In genomic region chr13:113875829-113876228, GRCh38 we compare ENCODE assay signal across 1 cellular context.
TF ChIP-seq lines count a peak whose summit lies in the region.

No MANE protein-coding gene starts in this region.

TF ChIP-seq in HepG2, 621 proteins besides CTCF, POLR2A, EP300 and RAD21:
- TF ChIP-seq, protein P1, sequence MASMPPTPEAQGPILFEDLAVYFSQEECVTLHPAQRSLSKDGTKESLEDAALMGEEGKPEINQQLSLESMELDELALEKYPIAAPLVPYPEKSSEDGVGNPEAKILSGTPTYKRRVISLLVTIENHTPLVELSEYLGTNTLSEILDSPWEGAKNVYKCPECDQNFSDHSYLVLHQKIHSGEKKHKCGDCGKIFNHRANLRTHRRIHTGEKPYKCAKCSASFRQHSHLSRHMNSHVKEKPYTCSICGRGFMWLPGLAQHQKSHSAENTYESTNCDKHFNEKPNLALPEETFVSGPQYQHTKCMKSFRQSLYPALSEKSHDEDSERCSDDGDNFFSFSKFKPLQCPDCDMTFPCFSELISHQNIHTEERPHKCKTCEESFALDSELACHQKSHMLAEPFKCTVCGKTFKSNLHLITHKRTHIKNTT (CRISPR knock-in tag; IDR thresholded peaks at IDR 0.05): no peak
- TF ChIP-seq PRDM15 (CRISPR knock-in tag; IDR thresholded peaks at IDR 0.05): no peak
- TF ChIP-seq ZNF276 (CRISPR knock-in tag; IDR thresholded peaks at IDR 0.05; ENCODE audit: low read depth): no peak
- no peak for TF ChIP-seq ELF1 (CRISPR knock-in tag; IDR thresholded peaks at IDR 0.05)
- TF ChIP-seq, protein P2, sequence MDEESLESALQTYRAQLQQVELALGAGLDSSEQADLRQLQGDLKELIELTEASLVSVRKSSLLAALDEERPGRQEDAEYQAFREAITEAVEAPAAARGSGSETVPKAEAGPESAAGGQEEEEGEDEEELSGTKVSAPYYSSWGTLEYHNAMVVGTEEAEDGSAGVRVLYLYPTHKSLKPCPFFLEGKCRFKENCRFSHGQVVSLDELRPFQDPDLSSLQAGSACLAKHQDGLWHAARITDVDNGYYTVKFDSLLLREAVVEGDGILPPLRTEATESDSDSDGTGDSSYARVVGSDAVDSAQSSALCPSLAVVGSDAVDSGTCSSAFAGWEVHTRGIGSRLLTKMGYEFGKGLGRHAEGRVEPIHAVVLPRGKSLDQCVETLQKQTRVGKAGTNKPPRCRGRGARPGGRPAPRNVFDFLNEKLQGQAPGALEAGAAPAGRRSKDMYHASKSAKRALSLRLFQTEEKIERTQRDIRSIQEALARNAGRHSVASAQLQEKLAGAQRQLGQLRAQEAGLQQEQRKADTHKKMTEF (CRISPR knock-in tag; IDR thresholded peaks at IDR 0.05): no peak
- no peak for TF ChIP-seq ZMYM4 (CRISPR knock-in tag; IDR thresholded peaks at IDR 0.05)
- no peak for TF ChIP-seq BATF2 (CRISPR knock-in tag; IDR thresholded peaks at IDR 0.05)
- no peak for TF ChIP-seq ZNF589 (CRISPR knock-in tag; conservative IDR thresholded peaks at IDR 0.05)
- TF ChIP-seq MEIS2 (CRISPR knock-in tag; IDR thresholded peaks at IDR 0.05): no peak
- TF ChIP-seq ZNF772 (CRISPR knock-in tag; IDR thresholded peaks at IDR 0.05): no peak
- TF ChIP-seq, protein P3, sequence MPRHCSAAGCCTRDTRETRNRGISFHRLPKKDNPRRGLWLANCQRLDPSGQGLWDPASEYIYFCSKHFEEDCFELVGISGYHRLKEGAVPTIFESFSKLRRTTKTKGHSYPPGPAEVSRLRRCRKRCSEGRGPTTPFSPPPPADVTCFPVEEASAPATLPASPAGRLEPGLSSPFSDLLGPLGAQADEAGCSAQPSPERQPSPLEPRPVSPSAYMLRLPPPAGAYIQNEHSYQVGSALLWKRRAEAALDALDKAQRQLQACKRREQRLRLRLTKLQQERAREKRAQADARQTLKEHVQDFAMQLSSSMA (CRISPR knock-in tag; IDR thresholded peaks at IDR 0.05): no peak
- no peak for TF ChIP-seq ZNF501 (CRISPR knock-in tag; IDR thresholded peaks at IDR 0.05)
- TF ChIP-seq, protein P4, sequence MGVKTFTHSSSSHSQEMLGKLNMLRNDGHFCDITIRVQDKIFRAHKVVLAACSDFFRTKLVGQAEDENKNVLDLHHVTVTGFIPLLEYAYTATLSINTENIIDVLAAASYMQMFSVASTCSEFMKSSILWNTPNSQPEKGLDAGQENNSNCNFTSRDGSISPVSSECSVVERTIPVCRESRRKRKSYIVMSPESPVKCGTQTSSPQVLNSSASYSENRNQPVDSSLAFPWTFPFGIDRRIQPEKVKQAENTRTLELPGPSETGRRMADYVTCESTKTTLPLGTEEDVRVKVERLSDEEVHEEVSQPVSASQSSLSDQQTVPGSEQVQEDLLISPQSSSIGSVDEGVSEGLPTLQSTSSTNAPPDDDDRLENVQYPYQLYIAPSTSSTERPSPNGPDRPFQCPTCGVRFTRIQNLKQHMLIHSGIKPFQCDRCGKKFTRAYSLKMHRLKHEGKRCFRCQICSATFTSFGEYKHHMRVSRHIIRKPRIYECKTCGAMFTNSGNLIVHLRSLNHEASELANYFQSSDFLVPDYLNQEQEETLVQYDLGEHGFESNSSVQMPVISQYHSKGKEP (CRISPR knock-in tag; IDR thresholded peaks at IDR 0.05): no peak
- TF ChIP-seq ZNF253 (CRISPR knock-in tag; IDR thresholded peaks at IDR 0.05; ENCODE audit: borderline replicate concordance): no peak
- no peak for TF ChIP-seq RBM22 (optimal IDR thresholded peaks at IDR 0.05; ENCODE audit: low read length)
- TF ChIP-seq, protein P5, sequence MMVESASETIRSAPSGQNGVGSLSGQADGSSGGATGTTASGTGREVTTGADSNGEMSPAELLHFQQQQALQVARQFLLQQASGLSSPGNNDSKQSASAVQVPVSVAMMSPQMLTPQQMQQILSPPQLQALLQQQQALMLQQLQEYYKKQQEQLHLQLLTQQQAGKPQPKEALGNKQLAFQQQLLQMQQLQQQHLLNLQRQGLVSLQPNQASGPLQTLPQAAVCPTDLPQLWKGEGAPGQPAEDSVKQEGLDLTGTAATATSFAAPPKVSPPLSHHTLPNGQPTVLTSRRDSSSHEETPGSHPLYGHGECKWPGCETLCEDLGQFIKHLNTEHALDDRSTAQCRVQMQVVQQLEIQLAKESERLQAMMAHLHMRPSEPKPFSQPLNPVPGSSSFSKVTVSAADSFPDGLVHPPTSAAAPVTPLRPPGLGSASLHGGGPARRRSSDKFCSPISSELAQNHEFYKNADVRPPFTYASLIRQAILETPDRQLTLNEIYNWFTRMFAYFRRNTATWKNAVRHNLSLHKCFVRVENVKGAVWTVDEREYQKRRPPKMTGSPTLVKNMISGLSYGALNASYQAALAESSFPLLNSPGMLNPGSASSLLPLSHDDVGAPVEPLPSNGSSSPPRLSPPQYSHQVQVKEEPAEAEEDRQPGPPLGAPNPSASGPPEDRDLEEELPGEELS (CRISPR knock-in tag; IDR thresholded peaks at IDR 0.05): no peak
